ENCODE assay signal across 18 cellular contexts in genomic region chr12:91964501-91964900, GRCh38.
A peak's percentile ranks its signal among the peaks of the same experiment; 100 is the strongest.
DNase-seq lines count a peak whose midpoint lies in the region; ATAC-seq and TF ChIP-seq lines count a peak whose summit lies in the region.
"Had no signal": no experiment of that assay in that cellular context is flagged by ENCODE, and none has a peak within 500 bp of the region (broad histone marks: within the 10 kb centered on the region; RNA-seq: fewer than 3 reads in every experiment).

No MANE protein-coding gene starts in this region.

- H3K27me3 ChIP-seq in neural progenitor cell = no peaks in the 10 kb centered on the region
- H3K27me3 ChIP-seq: BLaER1 treated with 17β-estradiol and CSF1 and Interleukin-3, amounts not matched to agents 10 nM and 100 nM had no signal

- no peak for TF ChIP-seq CTCF in fibroblast of mammary gland (conservative IDR thresholded peaks at IDR 0.05; ENCODE audit: control insufficient read depth, insufficient read depth, low read depth, low read length)
- no peak for TF ChIP-seq CTCF in neural progenitor cell (IDR thresholded peaks at IDR 0.05)

- peaks cover 4% of the 10 kb centered on the region for H3K9me3 Mint-ChIP-seq in neural progenitor cell
- H3K9me3 Mint-ChIP-seq in activated CD8-positive, alpha-beta T cell treated with anti-CD3 and anti-CD28 coated beads, Interleukin-2, amount 10 ng/mL, durations not matched to agents 7 days and 5 days (ENCODE audit: insufficient read depth) = peaks cover under 1% of the 10 kb centered on the region

- H3K36me3 Mint-ChIP-seq in neural progenitor cell = no peaks in the 10 kb centered on the region
- no peaks in the 10 kb centered on the region for H3K36me3 Mint-ChIP-seq in activated CD8-positive, alpha-beta T cell treated with anti-CD3 and anti-CD28 coated beads, Interleukin-2, amount 10 ng/mL, durations not matched to agents 7 days and 5 days (ENCODE audit: low read depth)
- H3K36me3 Mint-ChIP-seq: CD8-positive, alpha-beta T cell had no signal

- CTCF ChIA-PET in activated CD8-positive, alpha-beta T cell treated with anti-CD3 and anti-CD28 coated beads, Interleukin-2, amount 10 ng/mL, durations not matched to agents 7 days and 5 days (lab: Charles Lee) = no interaction called here

- POLR2A ChIA-PET in activated CD8-positive, alpha-beta T cell treated with anti-CD3 and anti-CD28 coated beads, Interleukin-2, amount 10 ng/mL, durations not matched to agents 7 days and 5 days (lab: Charles Lee) = no interaction called here

- H3K27ac ChIP-seq in neural progenitor cell = no peak overlapping the region
- H3K27ac ChIP-seq: 22Rv1; A549; BLaER1 treated with 17β-estradiol and CSF1 and Interleukin-3, amounts not matched to agents 10 nM and 100 nM had no signal

- no peak overlapping the region for H3K4me2 ChIP-seq in neural progenitor cell
- H3K4me2 ChIP-seq: A549; BLaER1 treated with 17β-estradiol and CSF1 and Interleukin-3, amounts not matched to agents 10 nM and 100 nM had no signal

- H3K4me3 ChIP-seq in fibroblast of mammary gland (ENCODE audit: control insufficient read depth, low read depth, low read length) = no peak overlapping the region
- no peak overlapping the region for H3K4me3 ChIP-seq in neural progenitor cell
- H3K4me3 ChIP-seq: A549; BLaER1 treated with 17β-estradiol and CSF1 and Interleukin-3, amounts not matched to agents 10 nM and 100 nM had no signal

- H3K27me3 Mint-ChIP-seq in neural progenitor cell (ENCODE audit: insufficient read depth, low read depth) = peaks cover 2% of the 10 kb centered on the region
- no peaks in the 10 kb centered on the region for H3K27me3 Mint-ChIP-seq in activated CD8-positive, alpha-beta T cell treated with anti-CD3 and anti-CD28 coated beads, Interleukin-2, amount 10 ng/mL, durations not matched to agents 7 days and 5 days (ENCODE audit: low read depth)

- no peak overlapping the region for H2AFZ ChIP-seq in neural progenitor cell (replicated peaks)

- H3F3A ChIP-seq in neural progenitor cell (ENCODE audit: low read depth) = no peaks in the 10 kb centered on the region

- H3K4me3 Mint-ChIP-seq in neural progenitor cell = no peak overlapping the region
- H3K4me3 Mint-ChIP-seq in activated CD8-positive, alpha-beta T cell treated with anti-CD3 and anti-CD28 coated beads, Interleukin-2, amount 10 ng/mL, durations not matched to agents 7 days and 5 days = no peak overlapping the region
- H3K4me3 Mint-ChIP-seq: B cell; CD8-positive, alpha-beta T cell; H9 had no signal

- H3K4me1 ChIP-seq in neural progenitor cell = peaks cover 5% of the 10 kb centered on the region
- H3K4me1 ChIP-seq: BLaER1 treated with 17β-estradiol and CSF1 and Interleukin-3, amounts not matched to agents 10 nM and 100 nM had no signal

- no peaks in the 10 kb centered on the region for H3K79me2 ChIP-seq in neural progenitor cell (ENCODE audit: low read depth)

- H3K9ac ChIP-seq in neural progenitor cell = no peak overlapping the region
- H3K9ac ChIP-seq: BLaER1 treated with 17β-estradiol and CSF1 and Interleukin-3, amounts not matched to agents 10 nM and 100 nM had no signal

- H3K4me1 Mint-ChIP-seq in neural progenitor cell = peaks cover 14% of the 10 kb centered on the region
- no peaks in the 10 kb centered on the region for H3K4me1 Mint-ChIP-seq in activated CD8-positive, alpha-beta T cell treated with anti-CD3 and anti-CD28 coated beads, Interleukin-2, amount 10 ng/mL, durations not matched to agents 7 days and 5 days (ENCODE audit: low read depth)
- H3K4me1 Mint-ChIP-seq: B cell had no signal

- H3K36me3 ChIP-seq in neural progenitor cell = no peaks in the 10 kb centered on the region
- H3K36me3 ChIP-seq: BLaER1 treated with 17β-estradiol and CSF1 and Interleukin-3, amounts not matched to agents 10 nM and 100 nM had no signal

- ATAC-seq in activated CD8-positive, alpha-beta T cell treated with anti-CD3 and anti-CD28 coated beads, Interleukin-2, amount 10 ng/mL, durations not matched to agents 7 days and 5 days = no peak
- ATAC-seq in HG02870 (IDR thresholded peaks at IDR 0.05; ENCODE audit: unreplicated experiment) = no peak
- ATAC-seq: A549; CD8-positive, alpha-beta T cell; HepG2 had no signal

- DNase-seq in DMS53 (lab: John Stamatoyannopoulos, UW) (peak; percentile 15), DMS53 treated with DMSO at 0.1 percent for 48 hours (lab: John Stamatoyannopoulos, UW; ENCODE audit: unreplicated experiment) (no peak), fibroblast of mammary gland (ENCODE audit: low read depth) (peak; percentile 16), kidney tubule cell (ENCODE audit: low spot score) (peak; percentile 63), neural progenitor cell (ENCODE audit: low spot score) (no peak), AG08396 (ENCODE audit: low spot score) (no peak)
- no peak for DNase-seq in activated CD8-positive, alpha-beta T cell treated with anti-CD3 and anti-CD28 coated beads, Interleukin-2, amount 10 ng/mL, durations not matched to agents 7 days and 5 days
- DNase-seq: CD8-positive, alpha-beta T cell; DMS 273 treated with DMSO at 0.1 percent for 48 hours; DMS79; GF-D8; H9 had no signal

- H4K20me1 ChIP-seq in neural progenitor cell (ENCODE audit: low read depth) = no peaks in the 10 kb centered on the region
- H4K20me1 ChIP-seq: BLaER1 treated with 17β-estradiol and CSF1 and Interleukin-3, amounts not matched to agents 10 nM and 100 nM had no signal

- H3K27ac Mint-ChIP-seq in neural progenitor cell = no peak overlapping the region
- H3K27ac Mint-ChIP-seq in activated CD8-positive, alpha-beta T cell treated with anti-CD3 and anti-CD28 coated beads, Interleukin-2, amount 10 ng/mL, durations not matched to agents 7 days and 5 days = no peak overlapping the region
- H3K27ac Mint-ChIP-seq: B cell; CD8-positive, alpha-beta T cell; H9 had no signal

- H3K9me3 ChIP-seq in neural progenitor cell (ENCODE audit: low read depth) = no peaks in the 10 kb centered on the region
- H3K9me3 ChIP-seq: A549 had no signal

Comparison
In these comparisons a context has a peak if more than half of its experiments do, and no peak if none do; other contexts are left out.
1. DNase-seq: peak in DMS53 (single experiment), fibroblast of mammary gland (single experiment) and kidney tubule cell (single experiment); none in DMS53 treated with DMSO at 0.1 percent for 48 hours (single experiment), neural progenitor cell (single experiment), AG08396 (single experiment) and activated CD8-positive, alpha-beta T cell treated with anti-CD3 and anti-CD28 coated beads, Interleukin-2, amount 10 ng/mL, durations not matched to agents 7 days and 5 days (single experiment).